Comparison of ENCODE assay signal across 1 cellular context in the genomic region with DNA sequence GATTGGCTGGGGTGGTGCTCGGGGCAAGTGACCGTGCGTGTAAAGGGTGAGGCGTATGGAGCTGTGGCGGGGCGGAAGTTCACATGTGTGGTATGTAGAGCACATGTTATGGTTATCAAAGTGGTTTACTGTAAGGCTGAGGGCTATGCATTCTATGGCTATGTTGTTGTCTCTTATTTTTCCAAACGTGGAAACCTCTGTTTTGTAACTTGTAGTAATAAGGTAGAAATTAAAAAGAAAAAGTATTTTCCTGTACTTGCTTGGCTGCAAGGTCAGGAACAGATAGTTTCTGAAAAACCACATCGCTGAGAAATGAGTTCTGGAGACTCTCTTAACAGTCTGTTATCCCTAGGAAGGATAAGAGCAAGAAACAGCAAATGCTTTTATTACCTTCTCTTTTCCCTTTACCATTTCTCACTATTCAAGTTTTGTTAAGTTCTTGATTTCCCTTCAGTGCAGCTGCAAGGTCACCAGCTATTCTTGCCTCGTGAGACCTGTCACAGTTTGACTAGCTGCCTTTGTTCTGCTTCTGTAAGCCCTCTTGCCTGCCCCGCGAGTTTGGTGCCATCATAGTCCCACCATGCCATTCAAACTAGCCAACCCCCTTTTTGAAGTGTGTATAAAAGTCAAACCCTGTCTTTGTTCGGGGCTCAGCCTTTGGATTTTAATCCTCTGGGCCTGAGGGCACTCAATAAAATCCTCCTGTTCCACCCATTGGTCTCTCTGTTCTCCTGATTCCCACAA.
TF ChIP-seq lines count a peak whose summit lies in the region.

No MANE protein-coding gene starts in this region.

TF ChIP-seq in HepG2, 621 proteins besides CTCF, POLR2A, EP300 and RAD21 (continued from another document and continues in another):
- TF ChIP-seq EHMT2 (IDR thresholded peaks at IDR 0.05; ENCODE audit: borderline replicate concordance, low read depth, low read length) (no peak), ATF7 (IDR thresholded peaks at IDR 0.05) (no peak), ATF7 (CRISPR knock-in tag; IDR thresholded peaks at IDR 0.05) (0 out of 2 replicates have a peak, but pooled peaks have one; percentile 35), ZNF614 (CRISPR knock-in tag; IDR thresholded peaks at IDR 0.05; ENCODE audit: borderline replicate concordance) (no peak), KAT7 (CRISPR knock-in tag; IDR thresholded peaks at IDR 0.05; ENCODE audit: borderline replicate concordance) (no peak), KDM3A (CRISPR knock-in tag; IDR thresholded peaks at IDR 0.05; ENCODE audit: low read depth) (no peak), MYC (CRISPR knock-in tag; IDR thresholded peaks at IDR 0.05; ENCODE audit: borderline replicate concordance) (peak; percentile 69), ZNF772 (CRISPR knock-in tag; IDR thresholded peaks at IDR 0.05) (0 out of 2 replicates have a peak, but pooled peaks have one; percentile 36), ZNF263 (CRISPR knock-in tag; IDR thresholded peaks at IDR 0.05) (no peak), CEBPG (CRISPR knock-in tag; IDR thresholded peaks at IDR 0.05) (peak; percentile 21; the same call in 1 of the 2 replicates), JUN (CRISPR knock-in tag; IDR thresholded peaks at IDR 0.05) (0 out of 2 replicates have a peak, but pooled peaks have one; percentile 20), SMAD9 (CRISPR knock-in tag; IDR thresholded peaks at IDR 0.05) (no peak), PHB2 (IDR thresholded peaks at IDR 0.05; ENCODE audit: partially characterized antibody) (no peak), TCF12 (IDR thresholded peaks at IDR 0.05) (no peak), TCF12 (CRISPR knock-in tag; IDR thresholded peaks at IDR 0.05) (no peak; the same call in 1 of the 2 replicates), NBN (conservative IDR thresholded peaks at IDR 0.05) (no peak), AKAP8 (CRISPR knock-in tag; IDR thresholded peaks at IDR 0.05) (no peak), RBAK (CRISPR knock-in tag; IDR thresholded peaks at IDR 0.05) (no peak), U2AF2 (IDR thresholded peaks at IDR 0.05; ENCODE audit: low read depth, low read length) (no peak), PHF21A (CRISPR knock-in tag; IDR thresholded peaks at IDR 0.05) (peak; percentile 54; the same call in 1 of the 2 replicates), CCAR2 (optimal IDR thresholded peaks at IDR 0.05; ENCODE audit: low read depth, low read length) (no peak), ZNF563 (CRISPR knock-in tag; IDR thresholded peaks at IDR 0.05) (no peak), ZNF264 (CRISPR knock-in tag; IDR thresholded peaks at IDR 0.05) (0 out of 2 replicates have a peak, but pooled peaks have one; percentile 32), ZNF780A (CRISPR knock-in tag; IDR thresholded peaks at IDR 0.05) (no peak), ZNF510 (CRISPR knock-in tag; IDR thresholded peaks at IDR 0.05; ENCODE audit: low read depth) (0 out of 2 replicates have a peak, but pooled peaks have one; percentile 46), DNMT3B (CRISPR knock-in tag; conservative IDR thresholded peaks at IDR 0.05) (peak; percentile 15; the same call in 1 of the 2 replicates), NFYC (CRISPR knock-in tag; IDR thresholded peaks at IDR 0.05) (peak; percentile 12; the same call in 1 of the 2 replicates), ARNT (IDR thresholded peaks at IDR 0.05) (no peak), TMF1 (CRISPR knock-in tag; IDR thresholded peaks at IDR 0.05; ENCODE audit: low read depth) (no peak), ZBTB7A (CRISPR knock-in tag; IDR thresholded peaks at IDR 0.05) (no peak), ADNP (CRISPR knock-in tag; IDR thresholded peaks at IDR 0.05) (no peak), SIX4 (CRISPR knock-in tag; IDR thresholded peaks at IDR 0.05) (no peak; the same call in 1 of the 2 replicates), ZNF224 (CRISPR knock-in tag; IDR thresholded peaks at IDR 0.05) (0 out of 2 replicates have a peak, but pooled peaks have one; percentile 5), ZNF567 (CRISPR knock-in tag; IDR thresholded peaks at IDR 0.05; ENCODE audit: borderline replicate concordance) (no peak), ZNF562 (CRISPR knock-in tag; IDR thresholded peaks at IDR 0.05; ENCODE audit: borderline replicate concordance) (no peak)
- TF ChIP-seq, protein P1, sequence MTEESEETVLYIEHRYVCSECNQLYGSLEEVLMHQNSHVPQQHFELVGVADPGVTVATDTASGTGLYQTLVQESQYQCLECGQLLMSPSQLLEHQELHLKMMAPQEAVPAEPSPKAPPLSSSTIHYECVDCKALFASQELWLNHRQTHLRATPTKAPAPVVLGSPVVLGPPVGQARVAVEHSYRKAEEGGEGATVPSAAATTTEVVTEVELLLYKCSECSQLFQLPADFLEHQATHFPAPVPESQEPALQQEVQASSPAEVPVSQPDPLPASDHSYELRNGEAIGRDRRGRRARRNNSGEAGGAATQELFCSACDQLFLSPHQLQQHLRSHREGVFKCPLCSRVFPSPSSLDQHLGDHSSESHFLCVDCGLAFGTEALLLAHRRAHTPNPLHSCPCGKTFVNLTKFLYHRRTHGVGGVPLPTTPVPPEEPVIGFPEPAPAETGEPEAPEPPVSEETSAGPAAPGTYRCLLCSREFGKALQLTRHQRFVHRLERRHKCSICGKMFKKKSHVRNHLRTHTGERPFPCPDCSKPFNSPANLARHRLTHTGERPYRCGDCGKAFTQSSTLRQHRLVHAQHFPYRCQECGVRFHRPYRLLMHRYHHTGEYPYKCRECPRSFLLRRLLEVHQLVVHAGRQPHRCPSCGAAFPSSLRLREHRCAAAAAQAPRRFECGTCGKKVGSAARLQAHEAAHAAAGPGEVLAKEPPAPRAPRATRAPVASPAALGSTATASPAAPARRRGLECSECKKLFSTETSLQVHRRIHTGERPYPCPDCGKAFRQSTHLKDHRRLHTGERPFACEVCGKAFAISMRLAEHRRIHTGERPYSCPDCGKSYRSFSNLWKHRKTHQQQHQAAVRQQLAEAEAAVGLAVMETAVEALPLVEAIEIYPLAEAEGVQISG (CRISPR knock-in tag; IDR thresholded peaks at IDR 0.05): peak; percentile 70
- TF ChIP-seq, protein P2, sequence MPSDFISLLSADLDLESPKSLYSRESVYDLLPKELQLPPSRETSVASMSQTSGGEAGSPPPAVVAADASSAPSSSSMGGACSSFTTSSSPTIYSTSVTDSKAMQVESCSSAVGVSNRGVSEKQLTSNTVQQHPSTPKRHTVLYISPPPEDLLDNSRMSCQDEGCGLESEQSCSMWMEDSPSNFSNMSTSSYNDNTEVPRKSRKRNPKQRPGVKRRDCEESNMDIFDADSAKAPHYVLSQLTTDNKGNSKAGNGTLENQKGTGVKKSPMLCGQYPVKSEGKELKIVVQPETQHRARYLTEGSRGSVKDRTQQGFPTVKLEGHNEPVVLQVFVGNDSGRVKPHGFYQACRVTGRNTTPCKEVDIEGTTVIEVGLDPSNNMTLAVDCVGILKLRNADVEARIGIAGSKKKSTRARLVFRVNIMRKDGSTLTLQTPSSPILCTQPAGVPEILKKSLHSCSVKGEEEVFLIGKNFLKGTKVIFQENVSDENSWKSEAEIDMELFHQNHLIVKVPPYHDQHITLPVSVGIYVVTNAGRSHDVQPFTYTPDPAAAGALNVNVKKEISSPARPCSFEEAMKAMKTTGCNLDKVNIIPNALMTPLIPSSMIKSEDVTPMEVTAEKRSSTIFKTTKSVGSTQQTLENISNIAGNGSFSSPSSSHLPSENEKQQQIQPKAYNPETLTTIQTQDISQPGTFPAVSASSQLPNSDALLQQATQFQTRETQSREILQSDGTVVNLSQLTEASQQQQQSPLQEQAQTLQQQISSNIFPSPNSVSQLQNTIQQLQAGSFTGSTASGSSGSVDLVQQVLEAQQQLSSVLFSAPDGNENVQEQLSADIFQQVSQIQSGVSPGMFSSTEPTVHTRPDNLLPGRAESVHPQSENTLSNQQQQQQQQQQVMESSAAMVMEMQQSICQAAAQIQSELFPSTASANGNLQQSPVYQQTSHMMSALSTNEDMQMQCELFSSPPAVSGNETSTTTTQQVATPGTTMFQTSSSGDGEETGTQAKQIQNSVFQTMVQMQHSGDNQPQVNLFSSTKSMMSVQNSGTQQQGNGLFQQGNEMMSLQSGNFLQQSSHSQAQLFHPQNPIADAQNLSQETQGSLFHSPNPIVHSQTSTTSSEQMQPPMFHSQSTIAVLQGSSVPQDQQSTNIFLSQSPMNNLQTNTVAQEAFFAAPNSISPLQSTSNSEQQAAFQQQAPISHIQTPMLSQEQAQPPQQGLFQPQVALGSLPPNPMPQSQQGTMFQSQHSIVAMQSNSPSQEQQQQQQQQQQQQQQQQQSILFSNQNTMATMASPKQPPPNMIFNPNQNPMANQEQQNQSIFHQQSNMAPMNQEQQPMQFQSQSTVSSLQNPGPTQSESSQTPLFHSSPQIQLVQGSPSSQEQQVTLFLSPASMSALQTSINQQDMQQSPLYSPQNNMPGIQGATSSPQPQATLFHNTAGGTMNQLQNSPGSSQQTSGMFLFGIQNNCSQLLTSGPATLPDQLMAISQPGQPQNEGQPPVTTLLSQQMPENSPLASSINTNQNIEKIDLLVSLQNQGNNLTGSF (CRISPR knock-in tag; IDR thresholded peaks at IDR 0.05): no peak
- TF ChIP-seq, protein P3, sequence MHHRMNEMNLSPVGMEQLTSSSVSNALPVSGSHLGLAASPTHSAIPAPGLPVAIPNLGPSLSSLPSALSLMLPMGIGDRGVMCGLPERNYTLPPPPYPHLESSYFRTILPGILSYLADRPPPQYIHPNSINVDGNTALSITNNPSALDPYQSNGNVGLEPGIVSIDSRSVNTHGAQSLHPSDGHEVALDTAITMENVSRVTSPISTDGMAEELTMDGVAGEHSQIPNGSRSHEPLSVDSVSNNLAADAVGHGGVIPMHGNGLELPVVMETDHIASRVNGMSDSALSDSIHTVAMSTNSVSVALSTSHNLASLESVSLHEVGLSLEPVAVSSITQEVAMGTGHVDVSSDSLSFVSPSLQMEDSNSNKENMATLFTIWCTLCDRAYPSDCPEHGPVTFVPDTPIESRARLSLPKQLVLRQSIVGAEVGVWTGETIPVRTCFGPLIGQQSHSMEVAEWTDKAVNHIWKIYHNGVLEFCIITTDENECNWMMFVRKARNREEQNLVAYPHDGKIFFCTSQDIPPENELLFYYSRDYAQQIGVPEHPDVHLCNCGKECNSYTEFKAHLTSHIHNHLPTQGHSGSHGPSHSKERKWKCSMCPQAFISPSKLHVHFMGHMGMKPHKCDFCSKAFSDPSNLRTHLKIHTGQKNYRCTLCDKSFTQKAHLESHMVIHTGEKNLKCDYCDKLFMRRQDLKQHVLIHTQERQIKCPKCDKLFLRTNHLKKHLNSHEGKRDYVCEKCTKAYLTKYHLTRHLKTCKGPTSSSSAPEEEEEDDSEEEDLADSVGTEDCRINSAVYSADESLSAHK (CRISPR knock-in tag; IDR thresholded peaks at IDR 0.05; ENCODE audit: borderline replicate concordance): no peak
- TF ChIP-seq, protein P4, sequence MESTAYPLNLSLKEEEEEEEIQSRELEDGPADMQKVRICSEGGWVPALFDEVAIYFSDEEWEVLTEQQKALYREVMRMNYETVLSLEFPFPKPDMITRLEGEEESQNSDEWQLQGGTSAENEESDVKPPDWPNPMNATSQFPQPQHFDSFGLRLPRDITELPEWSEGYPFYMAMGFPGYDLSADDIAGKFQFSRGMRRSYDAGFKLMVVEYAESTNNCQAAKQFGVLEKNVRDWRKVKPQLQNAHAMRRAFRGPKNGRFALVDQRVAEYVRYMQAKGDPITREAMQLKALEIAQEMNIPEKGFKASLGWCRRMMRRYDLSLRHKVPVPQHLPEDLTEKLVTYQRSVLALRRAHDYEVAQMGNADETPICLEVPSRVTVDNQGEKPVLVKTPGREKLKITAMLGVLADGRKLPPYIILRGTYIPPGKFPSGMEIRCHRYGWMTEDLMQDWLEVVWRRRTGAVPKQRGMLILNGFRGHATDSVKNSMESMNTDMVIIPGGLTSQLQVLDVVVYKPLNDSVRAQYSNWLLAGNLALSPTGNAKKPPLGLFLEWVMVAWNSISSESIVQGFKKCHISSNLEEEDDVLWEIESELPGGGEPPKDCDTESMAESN (CRISPR knock-in tag; conservative IDR thresholded peaks at IDR 0.05): no peak
- TF ChIP-seq, protein P5, sequence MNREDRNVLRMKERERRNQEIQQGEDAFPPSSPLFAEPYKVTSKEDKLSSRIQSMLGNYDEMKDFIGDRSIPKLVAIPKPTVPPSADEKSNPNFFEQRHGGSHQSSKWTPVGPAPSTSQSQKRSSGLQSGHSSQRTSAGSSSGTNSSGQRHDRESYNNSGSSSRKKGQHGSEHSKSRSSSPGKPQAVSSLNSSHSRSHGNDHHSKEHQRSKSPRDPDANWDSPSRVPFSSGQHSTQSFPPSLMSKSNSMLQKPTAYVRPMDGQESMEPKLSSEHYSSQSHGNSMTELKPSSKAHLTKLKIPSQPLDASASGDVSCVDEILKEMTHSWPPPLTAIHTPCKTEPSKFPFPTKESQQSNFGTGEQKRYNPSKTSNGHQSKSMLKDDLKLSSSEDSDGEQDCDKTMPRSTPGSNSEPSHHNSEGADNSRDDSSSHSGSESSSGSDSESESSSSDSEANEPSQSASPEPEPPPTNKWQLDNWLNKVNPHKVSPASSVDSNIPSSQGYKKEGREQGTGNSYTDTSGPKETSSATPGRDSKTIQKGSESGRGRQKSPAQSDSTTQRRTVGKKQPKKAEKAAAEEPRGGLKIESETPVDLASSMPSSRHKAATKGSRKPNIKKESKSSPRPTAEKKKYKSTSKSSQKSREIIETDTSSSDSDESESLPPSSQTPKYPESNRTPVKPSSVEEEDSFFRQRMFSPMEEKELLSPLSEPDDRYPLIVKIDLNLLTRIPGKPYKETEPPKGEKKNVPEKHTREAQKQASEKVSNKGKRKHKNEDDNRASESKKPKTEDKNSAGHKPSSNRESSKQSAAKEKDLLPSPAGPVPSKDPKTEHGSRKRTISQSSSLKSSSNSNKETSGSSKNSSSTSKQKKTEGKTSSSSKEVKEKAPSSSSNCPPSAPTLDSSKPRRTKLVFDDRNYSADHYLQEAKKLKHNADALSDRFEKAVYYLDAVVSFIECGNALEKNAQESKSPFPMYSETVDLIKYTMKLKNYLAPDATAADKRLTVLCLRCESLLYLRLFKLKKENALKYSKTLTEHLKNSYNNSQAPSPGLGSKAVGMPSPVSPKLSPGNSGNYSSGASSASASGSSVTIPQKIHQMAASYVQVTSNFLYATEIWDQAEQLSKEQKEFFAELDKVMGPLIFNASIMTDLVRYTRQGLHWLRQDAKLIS (CRISPR knock-in tag; IDR thresholded peaks at IDR 0.05): peak; percentile 75
- TF ChIP-seq, protein P6, sequence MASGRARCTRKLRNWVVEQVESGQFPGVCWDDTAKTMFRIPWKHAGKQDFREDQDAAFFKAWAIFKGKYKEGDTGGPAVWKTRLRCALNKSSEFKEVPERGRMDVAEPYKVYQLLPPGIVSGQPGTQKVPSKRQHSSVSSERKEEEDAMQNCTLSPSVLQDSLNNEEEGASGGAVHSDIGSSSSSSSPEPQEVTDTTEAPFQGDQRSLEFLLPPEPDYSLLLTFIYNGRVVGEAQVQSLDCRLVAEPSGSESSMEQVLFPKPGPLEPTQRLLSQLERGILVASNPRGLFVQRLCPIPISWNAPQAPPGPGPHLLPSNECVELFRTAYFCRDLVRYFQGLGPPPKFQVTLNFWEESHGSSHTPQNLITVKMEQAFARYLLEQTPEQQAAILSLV (CRISPR knock-in tag; IDR thresholded peaks at IDR 0.05; ENCODE audit: borderline replicate concordance): no peak
- TF ChIP-seq, protein P7, sequence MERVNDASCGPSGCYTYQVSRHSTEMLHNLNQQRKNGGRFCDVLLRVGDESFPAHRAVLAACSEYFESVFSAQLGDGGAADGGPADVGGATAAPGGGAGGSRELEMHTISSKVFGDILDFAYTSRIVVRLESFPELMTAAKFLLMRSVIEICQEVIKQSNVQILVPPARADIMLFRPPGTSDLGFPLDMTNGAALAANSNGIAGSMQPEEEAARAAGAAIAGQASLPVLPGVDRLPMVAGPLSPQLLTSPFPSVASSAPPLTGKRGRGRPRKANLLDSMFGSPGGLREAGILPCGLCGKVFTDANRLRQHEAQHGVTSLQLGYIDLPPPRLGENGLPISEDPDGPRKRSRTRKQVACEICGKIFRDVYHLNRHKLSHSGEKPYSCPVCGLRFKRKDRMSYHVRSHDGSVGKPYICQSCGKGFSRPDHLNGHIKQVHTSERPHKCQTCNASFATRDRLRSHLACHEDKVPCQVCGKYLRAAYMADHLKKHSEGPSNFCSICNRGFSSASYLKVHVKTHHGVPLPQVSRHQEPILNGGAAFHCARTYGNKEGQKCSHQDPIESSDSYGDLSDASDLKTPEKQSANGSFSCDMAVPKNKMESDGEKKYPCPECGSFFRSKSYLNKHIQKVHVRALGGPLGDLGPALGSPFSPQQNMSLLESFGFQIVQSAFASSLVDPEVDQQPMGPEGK (CRISPR knock-in tag; IDR thresholded peaks at IDR 0.05): no peak
